ENCODE assay signal across 19 cellular contexts in genomic region chr11:69529001-69529400, GRCh38. TPM values are rescaled to one million over a fixed set of nuclear protein-coding genes. Genes with fewer than 3 reads are reported as not detected.
DNase-seq lines count a peak whose midpoint lies in the region; ATAC-seq and TF ChIP-seq lines count a peak whose summit lies in the region.
"Had no signal": no experiment of that assay in that cellular context is flagged by ENCODE, and none has a peak within 500 bp of the region (broad histone marks: within the 10 kb centered on the region; RNA-seq: fewer than 3 reads in every experiment).

No MANE protein-coding gene starts in this region.

- H3K36me3 ChIP-seq in sigmoid colon: no peaks in the 10 kb centered on the region
- H3K36me3 ChIP-seq: BE2C had no signal

- no peaks in the 10 kb centered on the region for H3K36me3 Mint-ChIP-seq in CD14-positive monocyte

- ATAC-seq in HG02623 (IDR thresholded peaks at IDR 0.05; ENCODE audit: unreplicated experiment): no peak

- H3K27ac ChIP-seq in sigmoid colon: no peak overlapping the region

- H3K27me3 ChIP-seq in sigmoid colon: no peaks in the 10 kb centered on the region
- H3K27me3 ChIP-seq: BE2C had no signal

- peaks cover 0 to 1% (median 0%) of the 10 kb centered on the region in 7 donors for H3K9me3 Mint-ChIP-seq in CD14-positive monocyte
- H3K9me3 Mint-ChIP-seq: HFFc6 had no signal

- no peak overlapping the region for H3K4me3 ChIP-seq in sigmoid colon

- 94 to 96% methylated on average over 13 of the region's 13 CpGs for WGBS in sigmoid colon, 2 donors

- TF ChIP-seq CTCF in CD14-positive monocyte (IDR thresholded peaks at IDR 0.05) (no peak), sigmoid colon (IDR thresholded peaks at IDR 0.05) (no peak)

- TF ChIP-seq POLR2A in sigmoid colon (IDR thresholded peaks at IDR 0.05): no peak

- no peak overlapping the region for H3K27ac Mint-ChIP-seq in CD14-positive monocyte
- H3K27ac Mint-ChIP-seq: HFFc6 had no signal

- no peak for TF ChIP-seq RAD21 in Ishikawa (IDR thresholded peaks at IDR 0.05; ENCODE audit: low read depth)

- H3K4me3 Mint-ChIP-seq in CD14-positive monocyte: no peak overlapping the region
- H3K4me3 Mint-ChIP-seq: HFFc6 had no signal

- no peaks in the 10 kb centered on the region for H3K4me1 ChIP-seq in sigmoid colon

- H3K27me3 Mint-ChIP-seq in CD14-positive monocyte (ENCODE audit: low read depth in 3 of 3): peaks cover 3 to 11% (median 8%) of the 10 kb centered on the region in 3 donors

- H3K9me3 ChIP-seq in sigmoid colon: no peaks in the 10 kb centered on the region
- H3K9me3 ChIP-seq: BE2C had no signal

- intact Hi-C loops in CD14-positive monocyte (cut with micrococcal nuclease): no loop called here
- intact Hi-C loops in sigmoid colon (cut with DNase I): no loop called here

- DNase-seq in CD14-positive monocyte (ENCODE audit: low spot score): peak; percentile 38
- DNase-seq in islet precursor cell: peak; percentile 40
- peak; percentile 56 for DNase-seq in sigmoid colon
- DNase-seq in NCI-H2196 (lab: John Stamatoyannopoulos, UW; ENCODE audit: unreplicated experiment): no peak
- no peak for DNase-seq in NCI-H510A treated with DMSO at 0.1 percent for 48 hours (lab: John Stamatoyannopoulos, UW)
- DNase-seq: BE2C, HFFc6, IMR-90, Kasumi-1, MM.1S, NCI-H1105, NCI-H1694 treated with DMSO at 0.1 percent for 48 hours, NCI-H69, SHP77 treated with DMSO at 0.1 percent for 48 hours had no signal

- H3K4me1 Mint-ChIP-seq in CD14-positive monocyte: peaks cover 16% of the 10 kb centered on the region

- TF ChIP-seq EP300 in Ishikawa (IDR thresholded peaks at IDR 0.05; ENCODE audit: borderline replicate concordance): no peak
- TF ChIP-seq EP300 in sigmoid colon (IDR thresholded peaks at IDR 0.05): no peak

TF ChIP-seq in Ishikawa, 13 proteins besides CTCF, POLR2A, EP300 and RAD21:
- TF ChIP-seq CEBPB (IDR thresholded peaks at IDR 0.05) (no peak), REST (IDR thresholded peaks at IDR 0.05; ENCODE audit: low read depth) (0 out of 2 replicates have a peak, but pooled peaks have one; percentile 9)
TF ChIP-seq in Ishikawa: peak in this region for 1.

RNA-seq across cellular contexts. Expression of gene LINC01488, which starts 47.5 kb away (rescaled TPM):
- polyA plus RNA-seq in CD14-positive monocyte (not detected), sigmoid colon (not detected)
- total RNA-seq in sigmoid colon: under 1 TPM in 1 of 4 donors, not detected in 3; 0.36 TPM
- total RNA-seq: H4, HFFc6, HT-29, IMR-90 had no signal
- polyA plus RNA-seq: AG04450, IMR-90 had no signal

Comparison
In these comparisons a context has a peak if more than half of its experiments do, and no peak if none do; other contexts are left out.
1. DNase-seq: peak in CD14-positive monocyte (single experiment), islet precursor cell (single experiment) and sigmoid colon (single experiment); none in NCI-H2196 (single experiment) and NCI-H510A treated with DMSO at 0.1 percent for 48 hours (single experiment).